In the genomic region with DNA sequence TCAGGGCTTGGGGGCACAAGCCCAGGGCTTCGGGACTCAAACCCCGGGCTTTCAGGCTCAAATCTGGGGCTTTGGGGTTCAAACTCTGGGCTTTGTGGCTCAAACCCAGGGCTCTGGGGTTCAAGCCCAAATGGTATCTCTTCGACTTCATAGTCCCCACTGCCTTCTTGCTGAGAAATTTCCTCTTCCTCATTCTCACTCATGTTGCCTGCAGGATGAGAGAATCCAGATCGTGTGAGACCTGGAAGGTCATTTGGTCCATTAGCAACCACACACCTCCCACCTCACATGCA, we compare ENCODE assay signal across 8 cellular contexts. TPM values are rescaled to one million over a fixed set of nuclear protein-coding genes. Genes with fewer than 3 reads are reported as not detected.
DNase-seq lines count a peak whose midpoint lies in the region; ATAC-seq and TF ChIP-seq lines count a peak whose summit lies in the region.

No MANE protein-coding gene starts in this region.

- H3K9me3 ChIP-seq in BE2C (no peaks in the 10 kb centered on the region), Loucy (ENCODE audit: insufficient read depth, low read depth, low read length) (no peaks in the 10 kb centered on the region), duodenal mucosa (ENCODE audit: control insufficient read depth in 1 of 2, low read length in 2 of 2) (no peaks in the 10 kb centered on the region)

- no peaks in the 10 kb centered on the region for H3K9me3 Mint-ChIP-seq in nephron

- H4K20me1 ChIP-seq in Loucy (ENCODE audit: insufficient read depth, low read length, poor library complexity, severe bottlenecking), result peaks cover 10% of the 10 kb centered on the region

- no peak for ATAC-seq in HG03159 (IDR thresholded peaks at IDR 0.05; ENCODE audit: unreplicated experiment)

- H3K36me3 Mint-ChIP-seq in nephron (ENCODE audit: low read depth), result peaks cover 12% of the 10 kb centered on the region

- H3K4me3 ChIP-seq in BE2C (ENCODE audit: low read depth, low read length) (peak overlapping the region; percentile 76), Loucy (ENCODE audit: low read length, poor library complexity, severe bottlenecking) (peak overlapping the region; percentile 88), duodenal mucosa (ENCODE audit: low read depth in 1 of 2, low read length in 2 of 2) (peak overlapping the region; percentile 75 to 77)

- H2AFZ ChIP-seq in Loucy (ENCODE audit: low read length), result no peak overlapping the region

- H3K79me2 ChIP-seq in Loucy (ENCODE audit: insufficient read depth, low read length), result peaks cover 10% of the 10 kb centered on the region; the same call in 1 of the 2 replicates

- TF ChIP-seq CTCF in BE2C (IDR thresholded peaks at IDR 0.05; ENCODE audit: low read depth, low read length) (no peak), Loucy (conservative IDR thresholded peaks at IDR 0.05; ENCODE audit: low read length) (no peak), nephron (IDR thresholded peaks at IDR 0.05; ENCODE audit: unreplicated experiment in 3 of 3) (no peak)

- H3K27me3 Mint-ChIP-seq in nephron (ENCODE audit: low read depth), result no peaks in the 10 kb centered on the region

- peaks cover 3% of the 10 kb centered on the region for H3K4me1 ChIP-seq in BE2C
- peaks cover 6% of the 10 kb centered on the region for H3K4me1 ChIP-seq in Loucy (ENCODE audit: insufficient read depth, low read length, poor library complexity, severe bottlenecking)
- H3K4me1 ChIP-seq in duodenal mucosa (ENCODE audit: control insufficient read depth in 1 of 2, insufficient read depth in 2 of 2, low read length in 2 of 2), result peaks cover 29 to 51% of the 10 kb centered on the region in 2 donors

- peak overlapping the region; percentile 86 for H3K4me2 ChIP-seq in Loucy (ENCODE audit: low read depth, low read length, poor library complexity, severe bottlenecking)

- no peaks in the 10 kb centered on the region for H3K9me2 ChIP-seq in Loucy (replicated peaks; ENCODE audit: low read depth, low read length)

- peak overlapping the region; percentile 89 to 94 (median 89) for H3K27ac Mint-ChIP-seq in nephron

- H3F3A ChIP-seq in Loucy (ENCODE audit: low read depth), result no peaks in the 10 kb centered on the region

- H3K4me1 Mint-ChIP-seq in nephron, result peaks cover 24% of the 10 kb centered on the region

- H3K36me3 ChIP-seq in BE2C (peaks cover 7% of the 10 kb centered on the region), Loucy (ENCODE audit: insufficient read depth, low read length) (no peaks in the 10 kb centered on the region), duodenal mucosa (ENCODE audit: control insufficient read depth in 1 of 2, insufficient read depth in 2 of 2, low read length in 2 of 2) (peaks cover 0 to 11% of the 10 kb centered on the region in 2 donors)

- H3K4me3 Mint-ChIP-seq in nephron, result peak overlapping the region; percentile 82 to 93 (median 93)

- H3K27me3 ChIP-seq in BE2C (no peaks in the 10 kb centered on the region), Loucy (ENCODE audit: insufficient read depth, low read length, poor library complexity, severe bottlenecking) (no peaks in the 10 kb centered on the region), duodenal mucosa (ENCODE audit: control insufficient read depth in 1 of 2, insufficient read depth in 2 of 2, low read length in 2 of 2) (no peaks in the 10 kb centered on the region)

- intact Hi-C loops in head of caudate nucleus (cut with DNase I), result loop anchor here (5.0 kb wide), 1 partner anchor 78 kb away; the partner anchor contains the start of gene SEPHS2

- peak overlapping the region; percentile 65 for H3K27ac ChIP-seq in duodenal mucosa (ENCODE audit: low read depth, low read length)

- no peak for DNase-seq in BE2C
- DNase-seq in ecto neural progenitor cell (ENCODE audit: low spot score), result no peak
- no peak for DNase-seq in head of caudate nucleus
- DNase-seq in SKM-1 treated with dmso at 0.1 percent for 144 hours (lab: John Stamatoyannopoulos, UW; ENCODE audit: unreplicated experiment), result no peak

- H3K9ac ChIP-seq in Loucy (ENCODE audit: low read depth, low read length, poor library complexity, severe bottlenecking), result peak overlapping the region; percentile 81
- H3K9ac ChIP-seq in duodenal mucosa (ENCODE audit: low read depth in 1 of 2, low read length in 2 of 2), result peak overlapping the region; percentile 68 to 72

RNA-seq across cellular contexts. Expression of gene ZNF768, which starts 0.6 kb away (rescaled TPM):
- polyA plus RNA-seq in BE2C (2012; ENCODE audit: insufficient read depth, insufficient read length, low read depth), result 131 TPM

RNA-seq across cellular contexts. Expression of gene ZNF747, which starts 8.9 kb away (rescaled TPM):
- polyA plus RNA-seq in BE2C (2012; ENCODE audit: insufficient read depth, insufficient read length, low read depth), result 6.4 TPM

RNA-seq across cellular contexts. Expression of gene ZNF764, which starts 32.4 kb away (rescaled TPM):
- 20.1 TPM for polyA plus RNA-seq in BE2C (2012; ENCODE audit: insufficient read depth, insufficient read length, low read depth)

RNA-seq across cellular contexts. Expression of gene ZNF688, which starts 45.7 kb away (rescaled TPM):
- 19.9 TPM for polyA plus RNA-seq in BE2C (2012; ENCODE audit: insufficient read depth, insufficient read length, low read depth)

RNA-seq across cellular contexts. Expression of gene ITGAL, which starts 53.2 kb away (rescaled TPM):
- polyA plus RNA-seq in BE2C (2012; ENCODE audit: insufficient read depth, insufficient read length, low read depth), result not detected
